ENCODE assay signal across 9 cellular contexts in the genomic region with DNA sequence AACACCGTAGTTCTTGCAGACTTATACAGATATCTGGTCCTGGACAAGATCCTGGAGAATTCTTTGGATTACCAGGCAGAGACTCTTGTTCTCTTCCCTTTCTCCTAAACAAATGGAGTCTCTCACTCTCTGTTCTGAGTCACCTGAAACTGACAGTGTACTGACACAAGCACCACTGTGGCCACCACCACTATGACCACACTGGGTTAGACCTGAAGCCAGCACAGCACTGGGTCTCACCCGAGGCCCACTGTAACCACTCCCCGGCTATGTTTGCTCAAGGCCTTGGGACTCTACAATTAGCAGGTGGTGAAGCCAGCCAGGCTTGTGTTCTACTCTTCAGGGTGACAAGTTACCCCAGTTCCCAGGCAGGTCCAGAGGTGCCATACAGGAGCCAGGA. TPM values are rescaled to one million over a fixed set of nuclear protein-coding genes. Genes with fewer than 3 reads are reported as not detected.
"Had no signal": no experiment of that assay in that cellular context is flagged by ENCODE, and none has a peak within 500 bp of the region (broad histone marks: within the 10 kb centered on the region; RNA-seq: fewer than 3 reads in every experiment).

No MANE protein-coding gene starts in this region.

- H3K27ac Mint-ChIP-seq: IgD-negative memory B cell had no signal

- H3K4me3 Mint-ChIP-seq: H9, IgD-negative memory B cell had no signal

- H3K4me3 ChIP-seq: GM23248 had no signal

- H3K27ac ChIP-seq: GM23248, HL-60 had no signal

- H3K9ac ChIP-seq: GM23248 had no signal

- H3K4me1 Mint-ChIP-seq: H9, IgD-negative memory B cell had no signal

- ATAC-seq: HepG2 had no signal

- FAIRE-seq: H1, H54, HepG2 had no signal

- DNase-seq: GM23248, H9, HCEC 1CT had no signal

- H2AFZ ChIP-seq: GM23248 had no signal

RNA-seq across cellular contexts. Expression of gene SLC39A12, which starts 22.8 kb away (rescaled TPM):
- total RNA-seq: GM23248, H1, H9, HepG2, HT1080 had no signal
- polyA plus RNA-seq: GM23248, H1, HepG2, IgD-negative memory B cell had no signal
